17 cellular contexts compared by ENCODE assay signal in the genomic region with DNA sequence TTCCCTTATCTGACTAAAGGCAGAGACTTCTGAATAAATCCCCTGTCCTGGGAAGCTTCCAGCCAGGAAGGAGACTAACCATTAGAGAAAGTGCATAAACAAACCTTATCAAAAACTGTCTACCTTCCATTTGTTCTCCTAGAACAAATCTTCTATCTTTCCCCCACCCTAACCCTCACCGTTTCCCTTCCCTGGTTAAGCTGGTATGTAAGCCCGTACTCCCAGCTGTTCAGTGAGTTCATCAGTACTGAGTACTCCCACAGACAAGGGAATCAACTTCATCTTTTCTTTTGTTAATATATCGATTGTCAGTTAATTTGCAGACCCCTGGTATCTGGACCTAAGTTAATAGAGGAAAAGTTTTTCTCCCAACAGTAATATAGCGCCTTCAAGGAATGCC. TPM values are rescaled to one million over a fixed set of nuclear protein-coding genes. Genes with fewer than 3 reads are reported as not detected.
A peak's percentile ranks its signal among the peaks of the same experiment; 100 is the strongest.
DNase-seq lines count a peak whose midpoint lies in the region; ATAC-seq and TF ChIP-seq lines count a peak whose summit lies in the region.
"Had no signal": no experiment of that assay in that cellular context is flagged by ENCODE, and none has a peak within 500 bp of the region (broad histone marks: within the 10 kb centered on the region; RNA-seq: fewer than 3 reads in every experiment).

No MANE protein-coding gene starts in this region.

- DNase-seq in NCI-H82 (lab: John Stamatoyannopoulos, UW) (peak; percentile 49), NCI-H82 treated with DMSO at 0.1 percent for 48 hours (lab: John Stamatoyannopoulos, UW; ENCODE audit: unreplicated experiment) (no peak), SHP77 treated with DMSO at 0.1 percent for 48 hours (lab: John Stamatoyannopoulos, UW) (no peak), NCI-H226 (no peak)
- DNase-seq: Caco-2; CD4-positive, CD25-positive, alpha-beta regulatory T cell; CD8-positive, alpha-beta T cell; DMS153; DND-41; GM23248; H7 had no signal

- no peak overlapping the region for H3K4me3 Mint-ChIP-seq in brain
- no peak overlapping the region for H3K4me3 Mint-ChIP-seq in nephron
- H3K4me3 Mint-ChIP-seq: B cell; CD4-positive, CD25-positive, alpha-beta regulatory T cell; CD8-positive, alpha-beta T cell had no signal

- H3K36me3 Mint-ChIP-seq in brain, result no peaks in the 10 kb centered on the region
- no peaks in the 10 kb centered on the region for H3K36me3 Mint-ChIP-seq in nephron (ENCODE audit: low read depth)
- H3K36me3 Mint-ChIP-seq: CD4-positive, CD25-positive, alpha-beta regulatory T cell; CD8-positive, alpha-beta T cell had no signal

- TF ChIP-seq CTCF in brain (conservative IDR thresholded peaks at IDR 0.05), result no peak
- TF ChIP-seq CTCF in nephron (IDR thresholded peaks at IDR 0.05; ENCODE audit: unreplicated experiment in 3 of 3), result no peak

- peak overlapping the region in 3 of 5 experiments; percentile 25 to 77 (median 46) for H3K27ac Mint-ChIP-seq in brain
- peak overlapping the region; percentile 66 to 81 (median 77) for H3K27ac Mint-ChIP-seq in nephron
- H3K27ac Mint-ChIP-seq: B cell; CD4-positive, CD25-positive, alpha-beta regulatory T cell; CD8-positive, alpha-beta T cell had no signal

- ATAC-seq in GM18520 (IDR thresholded peaks at IDR 0.05; ENCODE audit: unreplicated experiment) (no peak), HG03565 (IDR thresholded peaks at IDR 0.05; ENCODE audit: unreplicated experiment) (no peak)
- ATAC-seq: CD8-positive, alpha-beta T cell; HCT116 had no signal

- H3K27me3 Mint-ChIP-seq in brain (peaks cover 10% of the 10 kb centered on the region), nephron (ENCODE audit: low read depth) (no peaks in the 10 kb centered on the region)

- H3K4me1 Mint-ChIP-seq in brain, result peaks cover 36% of the 10 kb centered on the region
- H3K4me1 Mint-ChIP-seq in nephron, result peaks cover 40% of the 10 kb centered on the region
- H3K4me1 Mint-ChIP-seq: B cell; CD4-positive, CD25-positive, alpha-beta regulatory T cell had no signal

- H3K9me3 Mint-ChIP-seq in brain, result no peaks in the 10 kb centered on the region
- no peaks in the 10 kb centered on the region for H3K9me3 Mint-ChIP-seq in nephron
- H3K9me3 Mint-ChIP-seq: CD8-positive, alpha-beta T cell had no signal

RNA-seq across cellular contexts. Expression of a gene that starts 20.1 kb away (rescaled TPM):
- 13.8 TPM for polyA plus RNA-seq in brain (ENCODE audit: insufficient read depth, low read depth, low replicate concordance)
